ENCODE assay signal across 8 cellular contexts in genomic region chrX:57910287-57910912, GRCh38. TPM values are rescaled to one million over a fixed set of nuclear protein-coding genes. Genes with fewer than 3 reads are reported as not detected.
A peak's percentile ranks its signal among the peaks of the same experiment; 100 is the strongest.
DNase-seq lines count a peak whose midpoint lies in the region; ATAC-seq and TF ChIP-seq lines count a peak whose summit lies in the region.
"Not testable (repeated sequence)": the region's sequence is repeated elsewhere in the genome, so short reads cannot be mapped to it uniquely, and the experiment has no call there.

Gene ZXDA (minus strand): TSS chrX:57910458. CDS start chrX:57910420, 38 bp downstream.

- not testable (repeated sequence) for TF ChIP-seq CTCF in GM10266 (IDR thresholded peaks at IDR 0.05; ENCODE audit: control insufficient read depth, insufficient read depth, low read depth, missing control alignments); PC-9 (conservative IDR thresholded peaks at IDR 0.05); adrenal gland (IDR thresholded peaks at IDR 0.05); fibroblast of villous mesenchyme (IDR thresholded peaks at IDR 0.05; ENCODE audit: insufficient read depth, low read depth, low read length); thoracic aorta (IDR thresholded peaks at IDR 0.05)

- not testable (repeated sequence) for TF ChIP-seq POLR2A in adrenal gland (IDR thresholded peaks at IDR 0.05)

- peak within 1 kb of the TSS; percentile 81 for H3K4me2 ChIP-seq in PC-9

- H3K4me1 ChIP-seq in PC-9 (replicated peaks; ENCODE audit: insufficient read depth); adrenal gland (replicated peaks in 1 of 2): not testable (repeated sequence)
- peaks cover 0 to 10% of the 10 kb centered on the region in 2 donors for H3K4me1 ChIP-seq in muscle layer of duodenum (ENCODE audit: control insufficient read depth in 1 of 2, insufficient read depth in 2 of 2, low read length in 2 of 2)
- peaks cover 0 to 22% of the 10 kb centered on the region in 2 donors for H3K4me1 ChIP-seq in thoracic aorta (ENCODE audit: control insufficient read depth in 1 of 2, low read depth in 2 of 2)

- H3K79me2 ChIP-seq in PC-9 (ENCODE audit: low read depth), result not testable (repeated sequence)

- WGBS in adrenal gland, 4 donors, result 3 to 30% (median 20%) methylated on average over 3 to 6 of the region's 35 CpGs

- not testable (repeated sequence) for H3F3A ChIP-seq in PC-9 (ENCODE audit: insufficient read depth, low read depth)

- H2AFZ ChIP-seq in PC-9, result peak within 1 kb of the TSS; percentile 75

- H3K9me3 ChIP-seq in PC-9 (ENCODE audit: insufficient read depth, low read depth); adrenal gland (replicated peaks in 1 of 3); muscle layer of duodenum (ENCODE audit: control insufficient read depth in 1 of 2, low read length in 2 of 2); thoracic aorta: not testable (repeated sequence)

- not testable (repeated sequence) for BruUV-seq in PC-9 (replicated peaks; lab: Mats Ljungman, UMichigan)

- peak within 1 kb of the TSS; percentile 59 for H3K4me3 ChIP-seq in PC-9
- peak within 1 kb of the TSS in 2 of 4 donors; percentile 26 to 57 for H3K4me3 ChIP-seq in adrenal gland
- peak within 1 kb of the TSS; percentile 54 for H3K4me3 ChIP-seq in fibroblast of villous mesenchyme (ENCODE audit: low read depth, low read length)
- H3K4me3 ChIP-seq in muscle layer of duodenum (ENCODE audit: low read depth in 1 of 2, low read length in 2 of 2), result peak within 1 kb of the TSS; percentile 11 to 56
- peak within 1 kb of the TSS; percentile 74 for H3K4me3 ChIP-seq in thoracic aorta

- CTCF ChIA-PET in PC-9 (lab: Charles Lee), result not testable (repeated sequence)

- POLR2A ChIA-PET in PC-9 (lab: Charles Lee; ENCODE audit: unreplicated experiment), result not testable (repeated sequence)

- H4K20me1 ChIP-seq in PC-9 (ENCODE audit: insufficient read depth), result not testable (repeated sequence)

- DNase-seq in GM10266 (ENCODE audit: extremely low spot score) (peak; percentile 3), PC-9 (peak in 1 of 2 experiments; percentile 36), fibroblast of villous mesenchyme (ENCODE audit: low read depth) (peak; percentile 16)
- DNase-seq in adrenal gland; thoracic aorta (ENCODE audit: low spot score): not testable (repeated sequence)

- H3K36me3 ChIP-seq in PC-9 (ENCODE audit: low read depth); adrenal gland (replicated peaks in 1 of 2); muscle layer of duodenum (ENCODE audit: control insufficient read depth in 1 of 2, insufficient read depth in 2 of 2, low read length in 2 of 2); thoracic aorta: not testable (repeated sequence)

- H3K9me2 ChIP-seq in PC-9 (ENCODE audit: insufficient read depth), result not testable (repeated sequence)

- not testable (repeated sequence) for H3K27me3 ChIP-seq in PC-9 (ENCODE audit: insufficient read depth, low read depth); adrenal gland; muscle layer of duodenum (ENCODE audit: low read depth, low read length); thoracic aorta (replicated peaks; ENCODE audit: insufficient read depth)

- peak within 1 kb of the TSS; percentile 49 for H3K27ac ChIP-seq in PC-9
- peak within 1 kb of the TSS in 4 of 5 donors; percentile 82 to 90 (median 85) for H3K27ac ChIP-seq in adrenal gland
- H3K27ac ChIP-seq in muscle layer of duodenum (ENCODE audit: low read length), result not testable (repeated sequence)
- H3K27ac ChIP-seq in thoracic aorta, result peak within 1 kb of the TSS; percentile 75 to 90

- intact Hi-C loops in PC-9 (cut with micrococcal nuclease; ENCODE audit: unreplicated experiment), result loop anchor here (5.0 to 10.0 kb wide), 2 partner anchors 318 to 1146 kb away; partner anchors contain the start of gene ZXDB
- intact Hi-C loops in adrenal gland (cut with DNase I), result not testable (repeated sequence)

- ATAC-seq in GM21619 (IDR thresholded peaks at IDR 0.05; ENCODE audit: unreplicated experiment), result peak; percentile 62
- ATAC-seq in HG03354 (IDR thresholded peaks at IDR 0.05; ENCODE audit: poor library complexity, severe bottlenecking, unreplicated experiment), result peak; percentile 72
- ATAC-seq in thoracic aorta (ENCODE audit: insufficient number of reproducible peaks, low FRiP score, low read depth), result peak; percentile 58

RNA-seq across cellular contexts. Expression of gene ZXDA, which starts in this region (rescaled TPM):
- total RNA-seq in PC-9 (2021), result 2.4 and 3.4 TPM in 2 replicates
- 1 to 10 TPM; 3.4 to 9.4 (median 6.2) TPM for total RNA-seq in adrenal gland
- 1 to 10 TPM in 1 of 3 donors, under 1 TPM in 2; 0.47 to 2.1 (median 0.72) TPM for polyA plus RNA-seq in adrenal gland
- total RNA-seq in fibroblast of villous mesenchyme, result 5.5 and 6.9 TPM in 2 replicates
- total RNA-seq in thoracic aorta, result 10 to 100 TPM in 1 of 2 donors, 1 to 10 TPM in 1; 8.9 to 13.8 TPM
